Comparison of ENCODE assay signal across 10 cellular contexts in genomic region chr5:115770466-115770865, GRCh38. TPM values are rescaled to one million over a fixed set of nuclear protein-coding genes. Genes with fewer than 3 reads are reported as not detected.
A peak's percentile ranks its signal among the peaks of the same experiment; 100 is the strongest.
DNase-seq lines count a peak whose midpoint lies in the region; ATAC-seq and TF ChIP-seq lines count a peak whose summit lies in the region.
"Had no signal": no experiment of that assay in that cellular context is flagged by ENCODE, and none has a peak within 500 bp of the region (broad histone marks: within the 10 kb centered on the region; RNA-seq: fewer than 3 reads in every experiment).

No MANE protein-coding gene starts in this region.

- no peak overlapping the region for H3K4me3 Mint-ChIP-seq in natural killer cell treated with Interleukin-12 subunit alpha and Interleukin-12 subunit beta and Interleukin-15 and Interleukin-18, amount 100 ng/mL, for 72 hours

- TF ChIP-seq POLR2A in lower leg skin (IDR thresholded peaks at IDR 0.05) (no peak), gastroesophageal sphincter (IDR thresholded peaks at IDR 0.05) (no peak)

- H3K27ac ChIP-seq in gastroesophageal sphincter = no peak overlapping the region

- intact Hi-C loops in mucosa of descending colon (cut with DNase I, micrococcal nuclease) = no loop called here
- intact Hi-C loops in lower leg skin (cut with DNase I; ENCODE audit: low total_unique reads) = no loop called here

- H3K4me1 Mint-ChIP-seq in natural killer cell treated with Interleukin-12 subunit alpha and Interleukin-12 subunit beta and Interleukin-15 and Interleukin-18, amount 100 ng/mL, for 72 hours (ENCODE audit: low read depth in 2 of 2) = no peaks in the 10 kb centered on the region

- H3K27ac Mint-ChIP-seq in natural killer cell treated with Interleukin-12 subunit alpha and Interleukin-12 subunit beta and Interleukin-15 and Interleukin-18, amount 100 ng/mL, for 72 hours = no peak overlapping the region

- no peaks in the 10 kb centered on the region for H3K9me3 Mint-ChIP-seq in natural killer cell treated with Interleukin-12 subunit alpha and Interleukin-12 subunit beta and Interleukin-15 and Interleukin-18, amount 100 ng/mL, for 72 hours

- no peaks in the 10 kb centered on the region for H3K9me3 ChIP-seq in mucosa of descending colon
- H3K9me3 ChIP-seq in gastroesophageal sphincter = no peaks in the 10 kb centered on the region

- DNase-seq in NCI-H146 (lab: John Stamatoyannopoulos, UW) = peak; percentile 3
- DNase-seq in NCI-H146 treated with DMSO at 0.1 percent for 48 hours (lab: John Stamatoyannopoulos, UW; ENCODE audit: unreplicated experiment) = no peak
- peak; percentile 5 for DNase-seq in amniotic epithelial cell (ENCODE audit: low read depth)
- peak in 2 of 3 donors; percentile 9 to 24 for DNase-seq in mucosa of descending colon
- DNase-seq in natural killer cell treated with Interleukin-12 subunit alpha and Interleukin-12 subunit beta and Interleukin-15 and Interleukin-18, amount 100 ng/mL, for 72 hours (ENCODE audit: low spot score) = no peak
- no peak for DNase-seq in lower leg skin (ENCODE audit: low spot score in 2 of 2)
- DNase-seq: activated gamma-delta T cell, NCI-H1417 had no signal

- H3K4me3 ChIP-seq in mucosa of descending colon (no peak overlapping the region), lower leg skin (ENCODE audit: low read depth, poor library complexity, severe bottlenecking) (no peak overlapping the region), gastroesophageal sphincter (no peak overlapping the region)

- no peaks in the 10 kb centered on the region for H3K27me3 ChIP-seq in gastroesophageal sphincter

- H3K27me3 Mint-ChIP-seq in natural killer cell treated with Interleukin-12 subunit alpha and Interleukin-12 subunit beta and Interleukin-15 and Interleukin-18, amount 100 ng/mL, for 72 hours = peaks cover 0 to 4% of the 10 kb centered on the region in 2 donors

- no peak for TF ChIP-seq EP300 in gastroesophageal sphincter (IDR thresholded peaks at IDR 0.05)

- TF ChIP-seq CTCF in mucosa of descending colon (IDR thresholded peaks at IDR 0.05) (no peak), lower leg skin (IDR thresholded peaks at IDR 0.05) (no peak), gastroesophageal sphincter (IDR thresholded peaks at IDR 0.05) (peak in 1 of 4 experiments; percentile 41)

- no peaks in the 10 kb centered on the region for H3K36me3 ChIP-seq in mucosa of descending colon (ENCODE audit: low read depth)
- no peaks in the 10 kb centered on the region for H3K36me3 ChIP-seq in gastroesophageal sphincter

- H3K4me1 ChIP-seq in mucosa of descending colon (ENCODE audit: low read depth) = no peaks in the 10 kb centered on the region
- no peaks in the 10 kb centered on the region for H3K4me1 ChIP-seq in gastroesophageal sphincter

- H3K36me3 Mint-ChIP-seq in natural killer cell treated with Interleukin-12 subunit alpha and Interleukin-12 subunit beta and Interleukin-15 and Interleukin-18, amount 100 ng/mL, for 72 hours = no peaks in the 10 kb centered on the region

- 81 to 83% methylated on average over 11 of the region's 11 CpGs for WGBS in lower leg skin, 2 donors
- WGBS in gastroesophageal sphincter (ENCODE audit: low coverage in 1 of 2), 2 donors = 76% methylated on average over 6 of the region's 11 CpGs; no CpG with 5 or more reads in 1 of the 2 donors

- peak; percentile 68 for ATAC-seq in HG02885 (IDR thresholded peaks at IDR 0.05; ENCODE audit: poor library complexity, unreplicated experiment)
- ATAC-seq in mucosa of descending colon = no peak
- no peak for ATAC-seq in natural killer cell treated with Interleukin-12 subunit alpha and Interleukin-12 subunit beta and Interleukin-15 and Interleukin-18, amount 100 ng/mL, for 72 hours
- ATAC-seq in gastroesophageal sphincter = no peak

RNA-seq across cellular contexts. Expression of gene CDO1, which starts 46.0 kb away (rescaled TPM):
- total RNA-seq in mucosa of descending colon = 1 to 10 TPM in 2 of 3 donors, not detected in 1; 2.0 to 3.0 TPM
- total RNA-seq in natural killer cell treated with Interleukin-12 subunit alpha and Interleukin-12 subunit beta and Interleukin-15 and Interleukin-18, amount 100 ng/mL, for 72 hours = not detected
- total RNA-seq in lower leg skin = 10 to 100 TPM in 2 of 4 donors, 1 to 10 TPM in 2; 3.5 to 17.9 (median 8.9) TPM
- total RNA-seq in gastroesophageal sphincter = 10 to 100 TPM in 3 of 4 donors, 1 to 10 TPM in 1; 9.7 to 29.9 (median 13.3) TPM

Comparison
In these comparisons a context has a peak if more than half of its experiments do, and no peak if none do; other contexts are left out.
1. DNase-seq: peak in NCI-H146 (single experiment), amniotic epithelial cell (single experiment) and mucosa of descending colon (2 of 3); none in NCI-H146 treated with DMSO at 0.1 percent for 48 hours (single experiment), natural killer cell treated with Interleukin-12 subunit alpha and Interleukin-12 subunit beta and Interleukin-15 and Interleukin-18, amount 100 ng/mL, for 72 hours (single experiment) and lower leg skin (0 of 2).